Comparison of ENCODE assay signal across 19 cellular contexts in genomic region chr20:17697171-17697570, GRCh38. TPM values are rescaled to one million over a fixed set of nuclear protein-coding genes. Genes with fewer than 3 reads are reported as not detected.
DNase-seq lines count a peak whose midpoint lies in the region; ATAC-seq and TF ChIP-seq lines count a peak whose summit lies in the region.
"Had no signal": no experiment of that assay in that cellular context is flagged by ENCODE, and none has a peak within 500 bp of the region (broad histone marks: within the 10 kb centered on the region; RNA-seq: fewer than 3 reads in every experiment).

No MANE protein-coding gene starts in this region.

- no peak overlapping the region for H3K4me2 ChIP-seq in OCI-LY7 (ENCODE audit: low read length)
- H3K4me2 ChIP-seq: A549; BLaER1 treated with 17β-estradiol and CSF1 and Interleukin-3, amounts not matched to agents 10 nM and 100 nM had no signal

- CTCF ChIA-PET in OCI-LY7 (lab: Charles Lee; ENCODE audit: unreplicated experiment): no interaction called here

- intact Hi-C loops in body of pancreas (cut with DNase I): no loop called here
- intact Hi-C loops in thyroid gland (cut with DNase I): no loop called here
- intact Hi-C loops in OCI-LY7 (cut with micrococcal nuclease; ENCODE audit: unreplicated experiment): no loop called here

- no peak for ATAC-seq in body of pancreas
- no peak for ATAC-seq in GM19463 (IDR thresholded peaks at IDR 0.05; ENCODE audit: unreplicated experiment)
- ATAC-seq: A549; CD8-positive, alpha-beta T cell had no signal

- no peaks in the 10 kb centered on the region for H3K79me2 ChIP-seq in OCI-LY7 (ENCODE audit: insufficient read depth, low read depth, low read length)

- POLR2A ChIA-PET in OCI-LY7 (lab: Charles Lee): no interaction called here

- H3K4me1 ChIP-seq in body of pancreas (peaks cover 80% of the 10 kb centered on the region), thyroid gland (peaks cover 18 to 32% of the 10 kb centered on the region in 2 donors), OCI-LY7 (ENCODE audit: insufficient read depth, low read length, poor library complexity, severe bottlenecking) (no peaks in the 10 kb centered on the region)
- H3K4me1 ChIP-seq: A549 had no signal

- H3K36me3 ChIP-seq in body of pancreas (replicated peaks in 1 of 2; ENCODE audit: insufficient read depth in 1 of 2, low read depth in 2 of 2) (no peaks in the 10 kb centered on the region), thyroid gland (no peaks in the 10 kb centered on the region), OCI-LY7 (ENCODE audit: insufficient read depth, low read length) (no peaks in the 10 kb centered on the region)
- H3K36me3 ChIP-seq: BLaER1 treated with 17β-estradiol and CSF1 and Interleukin-3, amounts not matched to agents 10 nM and 100 nM had no signal

- H2AFZ ChIP-seq in OCI-LY7 (ENCODE audit: low read length): no peak overlapping the region

- no peak for TF ChIP-seq POLR2A in body of pancreas (IDR thresholded peaks at IDR 0.05)
- no peak for TF ChIP-seq POLR2A in thyroid gland (IDR thresholded peaks at IDR 0.05)

- H4K20me1 ChIP-seq in OCI-LY7 (ENCODE audit: insufficient read depth, low read length): no peaks in the 10 kb centered on the region
- H4K20me1 ChIP-seq: BLaER1 treated with 17β-estradiol and CSF1 and Interleukin-3, amounts not matched to agents 10 nM and 100 nM had no signal

- H3K27ac ChIP-seq in body of pancreas (peak overlapping the region in 3 of 4 donors; percentile 83 to 85 (median 84)), thyroid gland (peak overlapping the region; percentile 47 to 69 (median 68)), OCI-LY7 (ENCODE audit: low read depth, low read length, poor library complexity, severe bottlenecking) (no peak overlapping the region)
- H3K27ac ChIP-seq: 22Rv1; A549; BLaER1 treated with 17β-estradiol and CSF1 and Interleukin-3, amounts not matched to agents 10 nM and 100 nM; C4-2B had no signal

- H3K27me3 ChIP-seq in body of pancreas (no peaks in the 10 kb centered on the region), thyroid gland (no peaks in the 10 kb centered on the region)
- H3K27me3 ChIP-seq: BLaER1 treated with 17β-estradiol and CSF1 and Interleukin-3, amounts not matched to agents 10 nM and 100 nM had no signal

- H3K9me2 ChIP-seq in OCI-LY7 (ENCODE audit: insufficient read depth, low read length): no peaks in the 10 kb centered on the region

- no peaks in the 10 kb centered on the region for H3K9me3 ChIP-seq in body of pancreas
- no peaks in the 10 kb centered on the region for H3K9me3 ChIP-seq in thyroid gland
- H3K9me3 ChIP-seq in OCI-LY7 (ENCODE audit: low read length): 0 out of 2 replicates have a peak, but pooled peaks cover 4% of the 10 kb centered on the region
- H3K9me3 ChIP-seq: A549, Caco-2 had no signal

- no peak for TF ChIP-seq CTCF in body of pancreas (IDR thresholded peaks at IDR 0.05)
- TF ChIP-seq CTCF in thyroid gland (IDR thresholded peaks at IDR 0.05): no peak
- no peak for TF ChIP-seq CTCF in OCI-LY7 (conservative IDR thresholded peaks at IDR 0.05; ENCODE audit: low read length)

- BruUV-seq in OCI-LY7 (replicated peaks; lab: Mats Ljungman, UMichigan): no TSS peak

- 36 to 40% methylated on average over 1 of the region's 1 CpG for WGBS in body of pancreas, 2 donors
- 33 to 50% methylated on average over 1 of the region's 1 CpG for WGBS in thyroid gland, 2 donors

- DNase-seq in NCI-H2171 treated with DMSO at 0.1 percent for 48 hours (lab: John Stamatoyannopoulos, UW) (peak; percentile 55), NCI-H2171 (lab: John Stamatoyannopoulos, UW) (no peak), body of pancreas (peak in 1 of 4 donors; percentile 13), thyroid gland (peak; percentile 81 to 82), OCI-LY7 (ENCODE audit: low spot score) (no peak)
- DNase-seq: AML-193; Calu3; CD4-positive, alpha-beta T cell; CD8-positive, alpha-beta T cell; DMS79 treated with DMSO at 0.1 percent for 48 hours; GF-D8 had no signal

- H3K4me3 ChIP-seq in body of pancreas: no peak overlapping the region
- H3K4me3 ChIP-seq in thyroid gland (replicated peaks in 1 of 3): no peak overlapping the region
- no peak overlapping the region for H3K4me3 ChIP-seq in OCI-LY7 (ENCODE audit: low read depth, low read length, poor library complexity, severe bottlenecking)
- H3K4me3 ChIP-seq: A549; BLaER1 treated with 17β-estradiol and CSF1 and Interleukin-3, amounts not matched to agents 10 nM and 100 nM had no signal

RNA-seq across cellular contexts. Expression of gene BANF2, which starts 2.6 kb away (rescaled TPM):
- 1 to 10 TPM in 1 of 2 donors, not detected in 1; 4.0 TPM for total RNA-seq in body of pancreas
- 10 to 100 TPM in 1 of 4 donors, not detected in 3; 15.2 TPM for total RNA-seq in thyroid gland
- total RNA-seq in OCI-LY7 (2014; rRNA removed; shearing (Covaris generic)): not detected in 2 replicates
- total RNA-seq in OCI-LY7 (2022): not detected in 2 replicates
- total RNA-seq: A172; B cell; Calu3; CD4-positive, alpha-beta T cell; CD8-positive, alpha-beta T cell had no signal

RNA-seq across cellular contexts. Expression of gene RRBP1, which starts 15.1 kb away (rescaled TPM):
- total RNA-seq in body of pancreas: 100 to 1,000 TPM; 313 to 511 TPM
- 100 to 1,000 TPM; 149 to 287 (median 221) TPM for total RNA-seq in thyroid gland
- 13.6 and 16.8 TPM in 2 replicates for total RNA-seq in OCI-LY7 (2014; rRNA removed; shearing (Covaris generic))
- 41.2 and 46.3 TPM in 2 replicates for total RNA-seq in OCI-LY7 (2022)

Comparison
In these comparisons a context has a peak if more than half of its experiments do, and no peak if none do; other contexts are left out.
1. DNase-seq: peak in NCI-H2171 treated with DMSO at 0.1 percent for 48 hours (single experiment) and thyroid gland (2 of 2); none in NCI-H2171 (single experiment) and OCI-LY7 (single experiment).